ENCODE assay signal across 24 cellular contexts in the genomic region with DNA sequence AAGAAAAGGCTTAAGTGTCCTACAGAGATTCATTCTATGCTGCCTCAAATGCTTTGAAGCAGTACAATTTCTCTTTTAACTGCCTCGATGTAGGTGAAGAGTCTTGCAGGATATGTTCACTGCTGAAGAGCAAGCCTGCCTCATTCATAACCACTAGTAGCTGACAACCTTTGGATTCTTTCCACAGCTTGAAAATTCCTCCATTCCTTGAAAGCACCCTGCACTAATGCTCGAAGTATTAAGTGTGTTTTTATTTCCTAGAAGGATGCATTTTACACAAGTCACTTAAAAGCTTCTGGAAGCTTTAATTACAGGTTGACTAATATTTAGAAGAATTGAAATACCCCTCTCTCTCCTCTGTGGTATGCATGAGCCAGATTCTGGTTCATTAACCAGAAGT.
DNase-seq lines count a peak whose midpoint lies in the region; ATAC-seq and TF ChIP-seq lines count a peak whose summit lies in the region.
"Had no signal": no experiment of that assay in that cellular context is flagged by ENCODE, and none has a peak within 500 bp of the region (broad histone marks: within the 10 kb centered on the region; RNA-seq: fewer than 3 reads in every experiment).

No MANE protein-coding gene starts in this region.

- ATAC-seq in GM18858 (IDR thresholded peaks at IDR 0.05; ENCODE audit: unreplicated experiment), result no peak
- ATAC-seq: right lobe of liver; stimulated activated effector memory CD8-positive, alpha-beta T cell treated with anti-CD3 and anti-CD28 coated beads, Interleukin-12 subunit alpha, Interleukin-12 subunit beta, amount 100 ng/mL, for 72 hours had no signal

- in situ Hi-C loops in GM13977 (cut with MboI; ENCODE audit: low pct_unique_long_range_greater_than_20kb, low sequenced_read_pairs, unreplicated experiment), result no loop called here

- TF ChIP-seq CTCF in choroid plexus epithelial cell (conservative IDR thresholded peaks at IDR 0.05; ENCODE audit: low read depth, low read length), result no peak
- no peak for TF ChIP-seq CTCF in GM13977 (IDR thresholded peaks at IDR 0.05; ENCODE audit: extremely low read depth, insufficient read depth, missing control alignments)

- DNase-seq in EL (peak; percentile 80), NCI-H69 (lab: John Stamatoyannopoulos, UW) (peak; percentile 46), choroid plexus epithelial cell (ENCODE audit: low read depth) (peak; percentile 86), non-pigmented ciliary epithelial cell (ENCODE audit: low read depth) (peak; percentile 10), SW480 (ENCODE audit: low spot score) (no peak), posterior cingulate gyrus (no peak), GM13977 (ENCODE audit: low spot score) (no peak)
- DNase-seq: activated CD4-positive, alpha-beta memory T cell treated with anti-CD3 and anti-CD28 coated beads, Interleukin-2, amount 10 ng/mL, durations not matched to agents 7 days and 5 days; activated CD4-positive, CD25-positive, alpha-beta regulatory T cell treated with anti-CD3 and anti-CD28 coated beads, Interleukin-2, amount 50 U/mL, for 72 hours; activated CD8-positive, alpha-beta memory T cell treated with anti-CD3 and anti-CD28 coated beads, Interleukin-2, amount 50 U/mL, for 48 hours; aorta; DMS53; head of caudate nucleus; kidney; NCI-H1092; NCI-H187; NCI-H2227 treated with DMSO at 0.1 percent for 48 hours; right lobe of liver; stimulated activated CD4-positive, alpha-beta T cell treated with anti-CD3 and anti-CD28 coated beads, Interleukin-4, amount 100 ng/mL, for 24 hours; substantia nigra; T-helper 1 cell had no signal

- H3K4me3 ChIP-seq in choroid plexus epithelial cell (ENCODE audit: low read depth, low read length), result no peak overlapping the region
- H3K4me3 ChIP-seq: BLaER1 treated with 17β-estradiol and CSF1 and Interleukin-3, amounts not matched to agents 10 nM and 100 nM; right lobe of liver had no signal

- intact Hi-C loops in posterior cingulate gyrus (cut with DNase I), result no loop called here

Comparison
In these comparisons a context has a peak if more than half of its experiments do, and no peak if none do; other contexts are left out.
1. DNase-seq: peak in EL (single experiment), NCI-H69 (single experiment), choroid plexus epithelial cell (single experiment) and non-pigmented ciliary epithelial cell (single experiment); none in SW480 (single experiment), posterior cingulate gyrus (0 of 10) and GM13977 (single experiment).